ENCODE assay signal across 1 cellular context in the genomic region with DNA sequence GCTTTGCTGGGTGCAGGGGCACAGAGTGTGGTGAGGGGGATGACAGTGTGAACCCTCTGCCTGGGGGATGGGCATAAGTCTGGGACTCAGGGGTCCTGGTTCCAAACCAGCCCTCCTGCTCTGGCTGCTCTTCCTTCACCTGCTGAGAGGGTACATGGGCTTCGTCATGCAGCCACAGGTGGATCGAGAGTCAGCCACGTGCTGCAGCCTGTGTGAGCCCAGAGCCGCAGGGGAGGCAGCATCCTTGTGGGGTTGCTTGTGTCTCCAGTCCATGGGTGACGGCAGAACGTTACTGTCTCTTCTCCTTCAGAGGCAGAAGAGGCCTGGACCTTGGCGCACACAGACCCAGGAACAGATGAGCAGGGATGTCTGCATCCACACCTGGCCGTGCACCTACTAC.
TF ChIP-seq lines count a peak whose summit lies in the region.

No MANE protein-coding gene starts in this region.

TF ChIP-seq in HEK293, 187 proteins besides CTCF, POLR2A, EP300 and RAD21 (continued from another document):
- TF ChIP-seq, protein P1, sequence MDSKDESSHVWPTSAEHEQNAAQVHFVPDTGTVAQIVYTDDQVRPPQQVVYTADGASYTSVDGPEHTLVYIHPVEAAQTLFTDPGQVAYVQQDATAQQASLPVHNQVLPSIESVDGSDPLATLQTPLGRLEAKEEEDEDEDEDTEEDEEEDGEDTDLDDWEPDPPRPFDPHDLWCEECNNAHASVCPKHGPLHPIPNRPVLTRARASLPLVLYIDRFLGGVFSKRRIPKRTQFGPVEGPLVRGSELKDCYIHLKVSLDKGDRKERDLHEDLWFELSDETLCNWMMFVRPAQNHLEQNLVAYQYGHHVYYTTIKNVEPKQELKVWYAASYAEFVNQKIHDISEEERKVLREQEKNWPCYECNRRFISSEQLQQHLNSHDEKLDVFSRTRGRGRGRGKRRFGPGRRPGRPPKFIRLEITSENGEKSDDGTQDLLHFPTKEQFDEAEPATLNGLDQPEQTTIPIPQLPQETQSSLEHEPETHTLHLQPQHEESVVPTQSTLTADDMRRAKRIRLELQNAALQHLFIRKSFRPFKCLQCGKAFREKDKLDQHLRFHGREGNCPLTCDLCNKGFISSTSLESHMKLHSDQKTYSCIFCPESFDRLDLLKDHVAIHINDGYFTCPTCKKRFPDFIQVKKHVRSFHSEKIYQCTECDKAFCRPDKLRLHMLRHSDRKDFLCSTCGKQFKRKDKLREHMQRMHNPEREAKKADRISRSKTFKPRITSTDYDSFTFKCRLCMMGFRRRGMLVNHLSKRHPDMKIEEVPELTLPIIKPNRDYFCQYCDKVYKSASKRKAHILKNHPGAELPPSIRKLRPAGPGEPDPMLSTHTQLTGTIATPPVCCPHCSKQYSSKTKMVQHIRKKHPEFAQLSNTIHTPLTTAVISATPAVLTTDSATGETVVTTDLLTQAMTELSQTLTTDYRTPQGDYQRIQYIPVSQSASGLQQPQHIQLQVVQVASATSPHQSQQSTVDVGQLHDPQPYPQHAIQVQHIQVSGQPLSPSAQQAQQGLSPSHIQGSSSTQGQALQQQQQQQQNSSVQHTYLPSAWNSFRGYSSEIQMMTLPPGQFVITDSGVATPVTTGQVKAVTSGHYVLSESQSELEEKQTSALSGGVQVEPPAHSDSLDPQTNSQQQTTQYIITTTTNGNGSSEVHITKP (tag by site-specific recombination; IDR thresholded peaks at IDR 0.05) = no peak
- TF ChIP-seq KLF16 (tag by site-specific recombination; IDR thresholded peaks at IDR 0.05) = no peak
- TF ChIP-seq, protein P2, sequence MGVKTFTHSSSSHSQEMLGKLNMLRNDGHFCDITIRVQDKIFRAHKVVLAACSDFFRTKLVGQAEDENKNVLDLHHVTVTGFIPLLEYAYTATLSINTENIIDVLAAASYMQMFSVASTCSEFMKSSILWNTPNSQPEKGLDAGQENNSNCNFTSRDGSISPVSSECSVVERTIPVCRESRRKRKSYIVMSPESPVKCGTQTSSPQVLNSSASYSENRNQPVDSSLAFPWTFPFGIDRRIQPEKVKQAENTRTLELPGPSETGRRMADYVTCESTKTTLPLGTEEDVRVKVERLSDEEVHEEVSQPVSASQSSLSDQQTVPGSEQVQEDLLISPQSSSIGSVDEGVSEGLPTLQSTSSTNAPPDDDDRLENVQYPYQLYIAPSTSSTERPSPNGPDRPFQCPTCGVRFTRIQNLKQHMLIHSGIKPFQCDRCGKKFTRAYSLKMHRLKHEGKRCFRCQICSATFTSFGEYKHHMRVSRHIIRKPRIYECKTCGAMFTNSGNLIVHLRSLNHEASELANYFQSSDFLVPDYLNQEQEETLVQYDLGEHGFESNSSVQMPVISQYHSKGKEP (tag by site-specific recombination; IDR thresholded peaks at IDR 0.05) = no peak
- TF ChIP-seq FEZF1 (tag by site-specific recombination; IDR thresholded peaks at IDR 0.05) = no peak
- TF ChIP-seq TCF7L2 (IDR thresholded peaks at IDR 0.05; ENCODE audit: borderline replicate concordance, low read depth, low read length) = no peak
- no peak for TF ChIP-seq ZNF157 (tag by site-specific recombination; IDR thresholded peaks at IDR 0.05)
- no peak for TF ChIP-seq ZNF530 (tag by site-specific recombination; IDR thresholded peaks at IDR 0.05; ENCODE audit: low read depth)
- TF ChIP-seq SCRT2 (tag by site-specific recombination; IDR thresholded peaks at IDR 0.05) = peak; percentile 79
- no peak for TF ChIP-seq PRDM1 (tag by site-specific recombination; IDR thresholded peaks at IDR 0.05)
- TF ChIP-seq ZNF202 (tag by site-specific recombination; IDR thresholded peaks at IDR 0.05; ENCODE audit: borderline replicate concordance) = no peak
- TF ChIP-seq SP2 (tag by site-specific recombination; IDR thresholded peaks at IDR 0.05) = no peak
